In genomic region chr14:74949859-74950572, GRCh38 we compare ENCODE assay signal across 28 cellular contexts.
A peak's percentile ranks its signal among the peaks of the same experiment; 100 is the strongest.
DNase-seq lines count a peak whose midpoint lies in the region; TF ChIP-seq lines count a peak whose summit lies in the region.
"Had no signal": no experiment of that assay in that cellular context is flagged by ENCODE, and none has a peak within 500 bp of the region (broad histone marks: within the 10 kb centered on the region; RNA-seq: fewer than 3 reads in every experiment).

No MANE protein-coding gene starts in this region.

- intact Hi-C loops in tibial artery (cut with DNase I; ENCODE audit: low total_unique reads), result loop anchor here (2.0 to 10.0 kb wide), 3 partner anchors 62 to 133 kb away; partner anchors contain the start of genes ACYP1 and ZC2HC1C

- CTCF ChIA-PET in RWPE1 (lab: Yijun Ruan, JAX), result no interaction called here

- peak overlapping the region; percentile 95 to 98 (median 96) for H3K27ac Mint-ChIP-seq in nephron
- H3K27ac Mint-ChIP-seq: activated CD4-positive, alpha-beta memory T cell treated with anti-CD3 and anti-CD28 coated beads, Interleukin-2, amount 10 ng/mL, durations not matched to agents 7 days and 5 days; activated naive CD8-positive, alpha-beta T cell treated with anti-CD3 and anti-CD28 coated beads for 36 hours; CD14-positive monocyte; memory B cell had no signal

- H3K27me3 Mint-ChIP-seq in nephron (ENCODE audit: low read depth), result peaks cover 4% of the 10 kb centered on the region
- H3K27me3 Mint-ChIP-seq: activated CD4-positive, alpha-beta memory T cell treated with anti-CD3 and anti-CD28 coated beads, Interleukin-2, amount 10 ng/mL, durations not matched to agents 7 days and 5 days had no signal

- H3K36me3 ChIP-seq in tibial artery, result peaks cover 8 to 33% (median 26%) of the 10 kb centered on the region in 3 donors
- H3K36me3 ChIP-seq: cardiac muscle cell, Peyer's patch, transverse colon had no signal

- POLR2A ChIA-PET in RWPE1 (lab: Yijun Ruan, JAX; ENCODE audit: low non-redundant PET), result no interaction called here

- H3K27me3 ChIP-seq in tibial artery, result no peaks in the 10 kb centered on the region
- H3K27me3 ChIP-seq: cardiac muscle cell, esophagus squamous epithelium, MG63, Peyer's patch, transverse colon had no signal

- TF ChIP-seq CTCF in RWPE1 (conservative IDR thresholded peaks at IDR 0.05; ENCODE audit: low read depth) (no peak), coronary artery (IDR thresholded peaks at IDR 0.05) (no peak), nephron (IDR thresholded peaks at IDR 0.05; ENCODE audit: unreplicated experiment in 3 of 3) (no peak), tibial artery (IDR thresholded peaks at IDR 0.05) (no peak)

- peaks cover 0 to 74% (median 61%) of the 10 kb centered on the region in 4 donors for H3K4me1 ChIP-seq in tibial artery

- H3K27ac ChIP-seq in RWPE1 (peak overlapping the region; percentile 20; the same call in 1 of the 2 replicates), coronary artery (peak overlapping the region; percentile 3 to 73), tibial artery (peak overlapping the region; percentile 76 to 79)

- H3K4me3 Mint-ChIP-seq in nephron, result peak overlapping the region; percentile 27 to 76 (median 42)
- H3K4me3 Mint-ChIP-seq: activated CD4-positive, alpha-beta memory T cell treated with anti-CD3 and anti-CD28 coated beads, Interleukin-2, amount 10 ng/mL, durations not matched to agents 7 days and 5 days; activated naive CD8-positive, alpha-beta T cell treated with anti-CD3 and anti-CD28 coated beads for 36 hours; CD14-positive monocyte; memory B cell had no signal

- H3K36me3 Mint-ChIP-seq in nephron (ENCODE audit: low read depth), result peaks cover 10% of the 10 kb centered on the region
- H3K36me3 Mint-ChIP-seq: activated naive CD8-positive, alpha-beta T cell treated with anti-CD3 and anti-CD28 coated beads for 36 hours; CD14-positive monocyte; memory B cell had no signal

- H3K9me3 Mint-ChIP-seq in nephron, result no peaks in the 10 kb centered on the region
- H3K9me3 Mint-ChIP-seq: activated CD4-positive, alpha-beta memory T cell treated with anti-CD3 and anti-CD28 coated beads, Interleukin-2, amount 10 ng/mL, durations not matched to agents 7 days and 5 days; activated naive CD8-positive, alpha-beta T cell treated with anti-CD3 and anti-CD28 coated beads for 36 hours; memory B cell had no signal

- DNase-seq in RWPE1 (ENCODE audit: low spot score), result no peak
- DNase-seq in coronary artery (ENCODE audit: low spot score), result no peak
- peak in 1 of 2 donors; percentile 15 for DNase-seq in tibial artery
- no peak for DNase-seq in NCI-H1105 (lab: John Stamatoyannopoulos, UW)
- DNase-seq in activated CD4-positive, alpha-beta T cell treated with anti-CD3 and anti-CD28 coated beads for 4 hours, result no peak
- no peak for DNase-seq in cerebellar cortex (ENCODE audit: low spot score)
- DNase-seq: activated CD4-positive, alpha-beta memory T cell treated with anti-CD3 and anti-CD28 coated beads, Interleukin-2, amount 10 ng/mL, durations not matched to agents 7 days and 5 days; activated naive CD8-positive, alpha-beta T cell treated with anti-CD3 and anti-CD28 coated beads for 36 hours; cortex of kidney; esophagus squamous epithelium; hippocampal formation; left colon; MG63; NCI-H1417; NCI-H2029 treated with DMSO at 0.1 percent for 48 hours; NCI-H2227 treated with DMSO at 0.1 percent for 48 hours; NCI-H69; nucleus accumbens; Peyer's patch; SIG-M5; stimulated activated CD4-positive, alpha-beta T cell treated with anti-CD3 and anti-CD28 coated beads, Interleukin-2, amount 100 ng/mL, for 24 hours; T1000 had no signal

- H3K4me3 ChIP-seq in coronary artery, result no peak overlapping the region
- no peak overlapping the region for H3K4me3 ChIP-seq in tibial artery
- H3K4me3 ChIP-seq: cardiac muscle cell, esophagus squamous epithelium, GM12878, MG63, Peyer's patch, transverse colon had no signal

- H3K4me1 Mint-ChIP-seq in nephron, result peaks cover 58% of the 10 kb centered on the region

- no peaks in the 10 kb centered on the region for H3K9me3 ChIP-seq in tibial artery
- H3K9me3 ChIP-seq: esophagus squamous epithelium, MG63, Peyer's patch, transverse colon had no signal

Comparison
In these comparisons a context has a peak if more than half of its experiments do, and no peak if none do; other contexts are left out.
1. H3K27ac ChIP-seq: peak in every context shown above with its lines; median percentile 78 in tibial artery; 38 in coronary artery; 20 in RWPE1.